14 cellular contexts compared by ENCODE assay signal in the genomic region with DNA sequence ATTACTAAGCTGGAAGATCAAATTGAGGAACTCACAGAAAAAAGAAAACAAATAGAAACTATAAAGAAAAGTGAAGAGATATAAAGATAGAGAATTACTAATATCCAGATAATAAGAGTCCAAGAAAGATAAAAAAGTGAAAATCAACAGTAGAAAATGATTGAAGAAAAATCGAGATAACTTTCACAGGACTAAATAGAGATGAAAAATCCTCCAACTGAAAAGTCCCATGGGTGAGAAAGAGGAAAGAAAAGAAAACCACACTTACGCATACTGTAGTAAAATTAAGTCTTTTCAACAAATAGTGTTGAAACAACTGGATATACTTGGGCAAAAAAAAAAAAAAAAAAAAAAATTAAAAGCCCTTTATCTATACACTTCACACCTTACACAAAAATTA. TPM values are rescaled to one million over a fixed set of nuclear protein-coding genes. Genes with fewer than 3 reads are reported as not detected.
A peak's percentile ranks its signal among the peaks of the same experiment; 100 is the strongest.
DNase-seq lines count a peak whose midpoint lies in the region; ATAC-seq, FAIRE-seq and TF ChIP-seq lines count a peak whose summit lies in the region.
"Had no signal": no experiment of that assay in that cellular context is flagged by ENCODE, and none has a peak within 500 bp of the region (broad histone marks: within the 10 kb centered on the region; RNA-seq: fewer than 3 reads in every experiment).

No MANE protein-coding gene starts in this region.

- no peak for TF ChIP-seq RAD21 in K562 (CRISPR knock-in tag; conservative IDR thresholded peaks at IDR 0.05 in 1 of 2, IDR thresholded peaks at IDR 0.05 in 1 of 2)

- H3K27ac Mint-ChIP-seq in stimulated activated naive B cell treated with anti-CD40 and anti-IgM and Interleukin-4, amounts not matched to agents 10 μg/mL and 1 μg/mL and 100 μg/mL, for 72 hours, result peak overlapping the region; percentile 53
- H3K27ac Mint-ChIP-seq: CD4-positive, CD25-positive, alpha-beta regulatory T cell had no signal

- peak overlapping the region; percentile 56 for H2AFZ ChIP-seq in K562 (ENCODE audit: low read depth, low read length)

- H3K36me3 Mint-ChIP-seq in stimulated activated naive B cell treated with anti-CD40 and anti-IgM and Interleukin-4, amounts not matched to agents 10 μg/mL and 1 μg/mL and 100 μg/mL, for 72 hours, result peaks cover 3 to 22% of the 10 kb centered on the region in 2 donors
- H3K36me3 Mint-ChIP-seq: CD4-positive, CD25-positive, alpha-beta regulatory T cell had no signal

- intact Hi-C loops in K562 (cut with micrococcal nuclease), result no loop called here

- H4K20me1 ChIP-seq in BLaER1 (no peaks in the 10 kb centered on the region), K562 (replicated peaks; ENCODE audit: control insufficient read depth, insufficient read depth, low read length) (no peaks in the 10 kb centered on the region)

- H3K9me1 ChIP-seq in K562 (ENCODE audit: control insufficient read depth, insufficient read depth, low read length), result no peaks in the 10 kb centered on the region

- no peak overlapping the region for H3K4me3 Mint-ChIP-seq in stimulated activated naive B cell treated with anti-CD40 and anti-IgM and Interleukin-4, amounts not matched to agents 10 μg/mL and 1 μg/mL and 100 μg/mL, for 72 hours
- H3K4me3 Mint-ChIP-seq: CD4-positive, CD25-positive, alpha-beta regulatory T cell had no signal

- H3K9me3 ChIP-seq in BLaER1, result peaks cover 22% of the 10 kb centered on the region
- 0 out of 2 replicates have a peak, but pooled peaks cover 2% of the 10 kb centered on the region for H3K9me3 ChIP-seq in K562 (replicated peaks; ENCODE audit: control insufficient read depth, insufficient read depth, low read depth, low read length)

- peaks cover 22 to 42% of the 10 kb centered on the region in 2 donors for H3K4me1 Mint-ChIP-seq in stimulated activated naive B cell treated with anti-CD40 and anti-IgM and Interleukin-4, amounts not matched to agents 10 μg/mL and 1 μg/mL and 100 μg/mL, for 72 hours

- no peak for TF ChIP-seq POLR2A in K562 (conservative IDR thresholded peaks at IDR 0.05)

- H3K4me2 ChIP-seq in BLaER1 (peak overlapping the region; percentile 59), K562 (ENCODE audit: insufficient read depth, low read length) (no peak overlapping the region)

- 0% methylated on average over 1 of the region's 2 CpGs for WGBS in K562 (ENCODE audit: insufficient coverage, low coverage, missing lambda C conversion rate)

- in situ Hi-C loops in K562 (cut with MboI), result no loop called here

- H3K9ac ChIP-seq in BLaER1, result no peak overlapping the region
- H3K9ac ChIP-seq in K562 (ENCODE audit: insufficient read depth in 1 of 2, low read depth in 2 of 2, low read length in 2 of 2), result peak overlapping the region in 1 of 2 experiments; percentile 86; a peak in 2 of 4 replicates

- H3K27ac ChIP-seq in BLaER1 (peak overlapping the region; percentile 5; the same call in 1 of the 2 replicates), K562 (ENCODE audit: extremely low read depth, low read depth, low read length) (peak overlapping the region; percentile 98; the same call in 2 of the 3 replicates)

- H3K27me3 ChIP-seq in BLaER1 (no peaks in the 10 kb centered on the region), K562 (ENCODE audit: control insufficient read depth in 2 of 2, insufficient read depth in 2 of 2, low read length in 2 of 2) (no peaks in the 10 kb centered on the region)

- H3K4me1 ChIP-seq in BLaER1 (peaks cover 51% of the 10 kb centered on the region), K562 (replicated peaks in 1 of 2; ENCODE audit: control insufficient read depth in 2 of 2, insufficient read depth in 2 of 2, low read length in 2 of 2) (peaks cover 8 to 18% of the 10 kb centered on the region in 2 experiments)

- TF ChIP-seq EP300 in K562 (IDR thresholded peaks at IDR 0.05; ENCODE audit: low read length), result no peak

- CTCF ChIA-PET in K562 (lab: Yijun Ruan, JAX; ENCODE audit: low intra/inter-chr PET ratio), result no interaction called here

- no peak for ATAC-seq in K562
- no peak for ATAC-seq in stimulated activated naive B cell treated with anti-CD40 and anti-IgM and Interleukin-4, amounts not matched to agents 10 μg/mL and 1 μg/mL and 100 μg/mL, for 72 hours (replicated peaks)
- no peak for ATAC-seq in HG02870 (IDR thresholded peaks at IDR 0.05; ENCODE audit: unreplicated experiment)
- no peak for ATAC-seq in SK-N-SH treated with all-trans-retinoic acid at 6 μM for 48 hours

- no peaks in the 10 kb centered on the region for H3K27me3 Mint-ChIP-seq in stimulated activated naive B cell treated with anti-CD40 and anti-IgM and Interleukin-4, amounts not matched to agents 10 μg/mL and 1 μg/mL and 100 μg/mL, for 72 hours

- H3K9me3 Mint-ChIP-seq in stimulated activated naive B cell treated with anti-CD40 and anti-IgM and Interleukin-4, amounts not matched to agents 10 μg/mL and 1 μg/mL and 100 μg/mL, for 72 hours, result peaks cover 3 to 7% of the 10 kb centered on the region in 2 donors
- H3K9me3 Mint-ChIP-seq: CD4-positive, CD25-positive, alpha-beta regulatory T cell had no signal

- H3K79me2 ChIP-seq in K562 (ENCODE audit: control insufficient read depth, insufficient read depth, low read length), result no peaks in the 10 kb centered on the region

- POLR2A ChIA-PET in K562 (lab: Yijun Ruan, JAX), result interaction anchor here (1.0 kb wide), 1 partner anchor 24 kb away, joined by 3 read pairs; no protein-coding TSS in a partner anchor

- H3K4me3 ChIP-seq in BLaER1 (no peak overlapping the region), K562 (no peak overlapping the region)

- no TSS peak for BruUV-seq in K562 (replicated peaks; lab: Mats Ljungman, UMichigan)

- FAIRE-seq in K562 (lab: Jason Lieb, UNC), result no peak

- TF ChIP-seq CTCF in K562 (IDR thresholded peaks at IDR 0.05 in 2 of 3, conservative IDR thresholded peaks at IDR 0.05 in 1 of 3; ENCODE audit: insufficient read depth in 2 of 3, low read depth in 1 of 3, low read length in 3 of 3), result no peak

- DNase-seq in MV-4-11 (lab: John Stamatoyannopoulos, UW) (peak; percentile 31), K562 (ENCODE audit: extremely low read depth in 1 of 4, low spot score in 3 of 4) (no peak), middle frontal gyrus (ENCODE audit: extremely low spot score, low spot score) (no peak)
- DNase-seq in stimulated activated naive B cell treated with anti-CD40 and anti-IgM and Interleukin-4, amounts not matched to agents 10 μg/mL and 1 μg/mL and 100 μg/mL, for 72 hours, result no peak
- DNase-seq: CD4-positive, CD25-positive, alpha-beta regulatory T cell; DMS53; GF-D8; HCEC 1CT; IMR-90 had no signal

- H3K36me3 ChIP-seq in BLaER1 (no peaks in the 10 kb centered on the region), K562 (ENCODE audit: control insufficient read depth, insufficient read depth, low read length) (no peaks in the 10 kb centered on the region; the same call in 2 of the 3 replicates)

TF ChIP-seq in K562, 482 proteins besides CTCF, POLR2A, EP300 and RAD21 (continues in another document):
- no peak for TF ChIP-seq PRPF4 (IDR thresholded peaks at IDR 0.05; ENCODE audit: insufficient read depth, low read depth, low read length, poor library complexity, severe bottlenecking)
- no peak for TF ChIP-seq BMI1 (IDR thresholded peaks at IDR 0.05; ENCODE audit: low read length)
- TF ChIP-seq ZNF444 (CRISPR knock-in tag; IDR thresholded peaks at IDR 0.05), result no peak
- TF ChIP-seq RBBP5 (IDR thresholded peaks at IDR 0.05; ENCODE audit: borderline replicate concordance, insufficient read depth, low read length, poor library complexity, severe bottlenecking), result no peak

TF ChIP-seq in SK-N-SH treated with all-trans-retinoic acid at 6 μM for 48 hours, 23 proteins besides CTCF, POLR2A, EP300 and RAD21 (continues in another document):
- TF ChIP-seq BACH2 (CRISPR knock-in tag; IDR thresholded peaks at IDR 0.05; ENCODE audit: borderline replicate concordance) (no peak), ARNTL (CRISPR knock-in tag; IDR thresholded peaks at IDR 0.05; ENCODE audit: borderline replicate concordance, low read depth) (no peak), SNAI2 (CRISPR knock-in tag; IDR thresholded peaks at IDR 0.05) (no peak), ZFP3 (CRISPR knock-in tag; IDR thresholded peaks at IDR 0.05) (no peak), TOX (CRISPR knock-in tag; IDR thresholded peaks at IDR 0.05; ENCODE audit: borderline replicate concordance) (no peak), ZNF8 (CRISPR knock-in tag; IDR thresholded peaks at IDR 0.05) (no peak), CSDC2 (CRISPR knock-in tag; IDR thresholded peaks at IDR 0.05) (no peak), ZC3H10 (CRISPR knock-in tag; IDR thresholded peaks at IDR 0.05) (no peak), TCF4 (CRISPR knock-in tag; IDR thresholded peaks at IDR 0.05; ENCODE audit: borderline replicate concordance) (no peak), RARB (CRISPR knock-in tag; IDR thresholded peaks at IDR 0.05) (no peak)

RNA-seq across cellular contexts. Expression of gene ENTHD1, which starts 60.0 kb away (rescaled TPM):
- total RNA-seq in K562 (2011; cell fraction: chromatin; rRNA removed; ENCODE audit: low replicate concordance), result 0.25 TPM in 1 of 2 replicates, not detected in the other
- not detected in 2 replicates for total RNA-seq in K562 (2011; cell fraction: nucleolus; rRNA removed)
- total RNA-seq in K562 (2011; cell fraction: nucleoplasm; rRNA removed), result not detected in 2 replicates
- total RNA-seq in K562 (2014; rRNA removed) (0.18 and 0.29 TPM in 2 replicates), K562 (2014; rRNA removed; fragmentation: Illumina TruSeq; extraction: Trizol) (0.29 and 0.36 TPM in 2 replicates), K562 (2015; rRNA removed; fragmentation: Illumina TruSeq; extraction: Trizol) (0.43 and 0.75 TPM in 2 replicates), K562 (2021) (0.20 and 0.22 TPM in 2 replicates)
- polyA plus RNA-seq in K562 (2011; rRNA removed) (0.05 and 0.13 TPM in 2 replicates), K562 (2014; fragmentation: Illumina TruSeq; extraction: Trizol) (0.25 and 0.37 TPM in 2 replicates), K562 (2014; fragmentation: Nextera tagmentation; extraction: Ambion mirVana) (under 1 TPM; 0.27 to 0.35 TPM), K562 (2014; rRNA removed) (0.23 and 0.98 TPM in 2 replicates)
- polyA plus RNA-seq in K562 (2011; cell fraction: cytosol; rRNA removed), result 0.07 TPM in 1 of 2 replicates, not detected in the other
- polyA plus RNA-seq in K562 (2011; cell fraction: nucleus; rRNA removed), result not detected in 2 replicates
- 0.27 and 0.35 TPM in 2 replicates for polyA plus RNA-seq in K562 (2012)
- polyA minus RNA-seq in K562 (2011; rRNA and poly(A)+ RNA removed), result 0.25 TPM in 1 of 2 replicates, not detected in the other
- polyA minus RNA-seq in K562 (2011; cell fraction: cytosol; rRNA and poly(A)+ RNA removed), result not detected in 2 replicates
- not detected in 2 replicates for polyA minus RNA-seq in K562 (2011; cell fraction: nucleus; rRNA and poly(A)+ RNA removed)
- total RNA-seq: CD4-positive, CD25-positive, alpha-beta regulatory T cell; H4; IMR-90 had no signal
- polyA plus RNA-seq: BJ, IMR-90 had no signal
